Comparison of ENCODE assay signal across 1 cellular context in genomic region chr7:127588019-127588696, GRCh38.
TF ChIP-seq lines count a peak whose summit lies in the region.

ARF5 (plus strand) TSS chr7:127588411; CDS start chr7:127588499, 88 bp downstream.

TF ChIP-seq in HepG2, 621 proteins besides CTCF, POLR2A, EP300 and RAD21 (continued from another document and continues in another):
- no peak for TF ChIP-seq CBFB (CRISPR knock-in tag; IDR thresholded peaks at IDR 0.05)
- no peak for TF ChIP-seq FOXJ3 (CRISPR knock-in tag; IDR thresholded peaks at IDR 0.05; ENCODE audit: borderline replicate concordance)
- no peak for TF ChIP-seq ZNF713 (CRISPR knock-in tag; IDR thresholded peaks at IDR 0.05)
- no peak for TF ChIP-seq KMT2A (CRISPR knock-in tag; IDR thresholded peaks at IDR 0.05)
- TF ChIP-seq RFX5 (IDR thresholded peaks at IDR 0.05; ENCODE audit: low read depth, low read length): no peak
- TF ChIP-seq EHMT2 (IDR thresholded peaks at IDR 0.05; ENCODE audit: borderline replicate concordance, low read depth, low read length): no peak
- TF ChIP-seq PHF20 (CRISPR knock-in tag; IDR thresholded peaks at IDR 0.05): 0 out of 2 replicates have a peak, but pooled peaks have one; percentile 41
- TF ChIP-seq SALL1 (CRISPR knock-in tag; IDR thresholded peaks at IDR 0.05): no peak; the same call in 1 of the 2 replicates
- TF ChIP-seq ZBTB20 (CRISPR knock-in tag; IDR thresholded peaks at IDR 0.05; ENCODE audit: borderline replicate concordance, low read depth): no peak
- TF ChIP-seq ZNF296 (CRISPR knock-in tag; conservative IDR thresholded peaks at IDR 0.05): no peak
- TF ChIP-seq ZFYVE20 (CRISPR knock-in tag; IDR thresholded peaks at IDR 0.05; ENCODE audit: borderline replicate concordance, low read depth): no peak
- peak; percentile 55; the same call in 1 of the 2 replicates for TF ChIP-seq REPIN1 (CRISPR knock-in tag; IDR thresholded peaks at IDR 0.05; ENCODE audit: borderline replicate concordance, low read depth)
- 0 out of 2 replicates have a peak, but pooled peaks have one; percentile 33 for TF ChIP-seq CAMTA2 (CRISPR knock-in tag; IDR thresholded peaks at IDR 0.05; ENCODE audit: borderline replicate concordance)
- TF ChIP-seq THYN1 (CRISPR knock-in tag; IDR thresholded peaks at IDR 0.05; ENCODE audit: borderline replicate concordance, low read depth): no peak
- peak; percentile 43 for TF ChIP-seq SP5 (CRISPR knock-in tag; IDR thresholded peaks at IDR 0.05; ENCODE audit: borderline replicate concordance, low read depth)
- TF ChIP-seq, protein P1, sequence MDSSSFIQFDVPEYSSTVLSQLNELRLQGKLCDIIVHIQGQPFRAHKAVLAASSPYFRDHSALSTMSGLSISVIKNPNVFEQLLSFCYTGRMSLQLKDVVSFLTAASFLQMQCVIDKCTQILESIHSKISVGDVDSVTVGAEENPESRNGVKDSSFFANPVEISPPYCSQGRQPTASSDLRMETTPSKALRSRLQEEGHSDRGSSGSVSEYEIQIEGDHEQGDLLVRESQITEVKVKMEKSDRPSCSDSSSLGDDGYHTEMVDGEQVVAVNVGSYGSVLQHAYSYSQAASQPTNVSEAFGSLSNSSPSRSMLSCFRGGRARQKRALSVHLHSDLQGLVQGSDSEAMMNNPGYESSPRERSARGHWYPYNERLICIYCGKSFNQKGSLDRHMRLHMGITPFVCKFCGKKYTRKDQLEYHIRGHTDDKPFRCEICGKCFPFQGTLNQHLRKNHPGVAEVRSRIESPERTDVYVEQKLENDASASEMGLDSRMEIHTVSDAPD (CRISPR knock-in tag; IDR thresholded peaks at IDR 0.05): no peak
- TF ChIP-seq SMAD1 (CRISPR knock-in tag; IDR thresholded peaks at IDR 0.05; ENCODE audit: borderline replicate concordance, low read depth): peak; percentile 73; the same call in 1 of the 2 replicates
- TF ChIP-seq ZNF574 (CRISPR knock-in tag; IDR thresholded peaks at IDR 0.05): peak; percentile 20
- no peak for TF ChIP-seq SRF (IDR thresholded peaks at IDR 0.05; ENCODE audit: low read depth, low read length)
- no peak for TF ChIP-seq MLXIP (CRISPR knock-in tag; IDR thresholded peaks at IDR 0.05; ENCODE audit: borderline replicate concordance)
- no peak for TF ChIP-seq ZSCAN9 (CRISPR knock-in tag; IDR thresholded peaks at IDR 0.05; ENCODE audit: borderline replicate concordance)
- TF ChIP-seq KAT8 (CRISPR knock-in tag; IDR thresholded peaks at IDR 0.05): peak; percentile 42
- no peak for TF ChIP-seq TAF15 (IDR thresholded peaks at IDR 0.05; ENCODE audit: low read depth, low read length, poor library complexity, severe bottlenecking)
- no peak for TF ChIP-seq YY1 (IDR thresholded peaks at IDR 0.05; ENCODE audit: insufficient read depth, insufficient replicate concordance, low read depth, low read length)
- TF ChIP-seq STAG1 (CRISPR knock-in tag; IDR thresholded peaks at IDR 0.05): no peak
- TF ChIP-seq MTF1 (CRISPR knock-in tag; IDR thresholded peaks at IDR 0.05): no peak
- TF ChIP-seq THRA (CRISPR knock-in tag; IDR thresholded peaks at IDR 0.05; ENCODE audit: borderline replicate concordance): no peak
- no peak for TF ChIP-seq ZNF598 (CRISPR knock-in tag; IDR thresholded peaks at IDR 0.05; ENCODE audit: borderline replicate concordance)
- TF ChIP-seq, protein P2, sequence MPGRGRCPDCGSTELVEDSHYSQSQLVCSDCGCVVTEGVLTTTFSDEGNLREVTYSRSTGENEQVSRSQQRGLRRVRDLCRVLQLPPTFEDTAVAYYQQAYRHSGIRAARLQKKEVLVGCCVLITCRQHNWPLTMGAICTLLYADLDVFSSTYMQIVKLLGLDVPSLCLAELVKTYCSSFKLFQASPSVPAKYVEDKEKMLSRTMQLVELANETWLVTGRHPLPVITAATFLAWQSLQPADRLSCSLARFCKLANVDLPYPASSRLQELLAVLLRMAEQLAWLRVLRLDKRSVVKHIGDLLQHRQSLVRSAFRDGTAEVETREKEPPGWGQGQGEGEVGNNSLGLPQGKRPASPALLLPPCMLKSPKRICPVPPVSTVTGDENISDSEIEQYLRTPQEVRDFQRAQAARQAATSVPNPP (CRISPR knock-in tag; IDR thresholded peaks at IDR 0.05): 0 out of 2 replicates have a peak, but pooled peaks have one; percentile 22
- TF ChIP-seq ZNF33A (CRISPR knock-in tag; IDR thresholded peaks at IDR 0.05; ENCODE audit: borderline replicate concordance): no peak
- peak; percentile 77 for TF ChIP-seq RBFOX2 (IDR thresholded peaks at IDR 0.05; ENCODE audit: low read depth, low read length)
- TF ChIP-seq ZNF180 (CRISPR knock-in tag; IDR thresholded peaks at IDR 0.05; ENCODE audit: borderline replicate concordance, low read depth): no peak
- TF ChIP-seq, protein P3, sequence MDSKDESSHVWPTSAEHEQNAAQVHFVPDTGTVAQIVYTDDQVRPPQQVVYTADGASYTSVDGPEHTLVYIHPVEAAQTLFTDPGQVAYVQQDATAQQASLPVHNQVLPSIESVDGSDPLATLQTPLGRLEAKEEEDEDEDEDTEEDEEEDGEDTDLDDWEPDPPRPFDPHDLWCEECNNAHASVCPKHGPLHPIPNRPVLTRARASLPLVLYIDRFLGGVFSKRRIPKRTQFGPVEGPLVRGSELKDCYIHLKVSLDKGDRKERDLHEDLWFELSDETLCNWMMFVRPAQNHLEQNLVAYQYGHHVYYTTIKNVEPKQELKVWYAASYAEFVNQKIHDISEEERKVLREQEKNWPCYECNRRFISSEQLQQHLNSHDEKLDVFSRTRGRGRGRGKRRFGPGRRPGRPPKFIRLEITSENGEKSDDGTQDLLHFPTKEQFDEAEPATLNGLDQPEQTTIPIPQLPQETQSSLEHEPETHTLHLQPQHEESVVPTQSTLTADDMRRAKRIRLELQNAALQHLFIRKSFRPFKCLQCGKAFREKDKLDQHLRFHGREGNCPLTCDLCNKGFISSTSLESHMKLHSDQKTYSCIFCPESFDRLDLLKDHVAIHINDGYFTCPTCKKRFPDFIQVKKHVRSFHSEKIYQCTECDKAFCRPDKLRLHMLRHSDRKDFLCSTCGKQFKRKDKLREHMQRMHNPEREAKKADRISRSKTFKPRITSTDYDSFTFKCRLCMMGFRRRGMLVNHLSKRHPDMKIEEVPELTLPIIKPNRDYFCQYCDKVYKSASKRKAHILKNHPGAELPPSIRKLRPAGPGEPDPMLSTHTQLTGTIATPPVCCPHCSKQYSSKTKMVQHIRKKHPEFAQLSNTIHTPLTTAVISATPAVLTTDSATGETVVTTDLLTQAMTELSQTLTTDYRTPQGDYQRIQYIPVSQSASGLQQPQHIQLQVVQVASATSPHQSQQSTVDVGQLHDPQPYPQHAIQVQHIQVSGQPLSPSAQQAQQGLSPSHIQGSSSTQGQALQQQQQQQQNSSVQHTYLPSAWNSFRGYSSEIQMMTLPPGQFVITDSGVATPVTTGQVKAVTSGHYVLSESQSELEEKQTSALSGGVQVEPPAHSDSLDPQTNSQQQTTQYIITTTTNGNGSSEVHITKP (CRISPR knock-in tag; IDR thresholded peaks at IDR 0.05; ENCODE audit: low read depth): no peak
- no peak for TF ChIP-seq SALL2 (CRISPR knock-in tag; IDR thresholded peaks at IDR 0.05)
- TF ChIP-seq MEF2D (CRISPR knock-in tag; IDR thresholded peaks at IDR 0.05): peak; percentile 54; the same call in 1 of the 2 replicates
- TF ChIP-seq ZSCAN30 (CRISPR knock-in tag; IDR thresholded peaks at IDR 0.05): no peak
- TF ChIP-seq NFE2L1 (CRISPR knock-in tag; IDR thresholded peaks at IDR 0.05; ENCODE audit: borderline replicate concordance): no peak
- TF ChIP-seq IRX3 (CRISPR knock-in tag; IDR thresholded peaks at IDR 0.05; ENCODE audit: borderline replicate concordance, low read depth): no peak
- no peak for TF ChIP-seq SNAI1 (CRISPR knock-in tag; IDR thresholded peaks at IDR 0.05; ENCODE audit: borderline replicate concordance)
- TF ChIP-seq, protein P4, sequence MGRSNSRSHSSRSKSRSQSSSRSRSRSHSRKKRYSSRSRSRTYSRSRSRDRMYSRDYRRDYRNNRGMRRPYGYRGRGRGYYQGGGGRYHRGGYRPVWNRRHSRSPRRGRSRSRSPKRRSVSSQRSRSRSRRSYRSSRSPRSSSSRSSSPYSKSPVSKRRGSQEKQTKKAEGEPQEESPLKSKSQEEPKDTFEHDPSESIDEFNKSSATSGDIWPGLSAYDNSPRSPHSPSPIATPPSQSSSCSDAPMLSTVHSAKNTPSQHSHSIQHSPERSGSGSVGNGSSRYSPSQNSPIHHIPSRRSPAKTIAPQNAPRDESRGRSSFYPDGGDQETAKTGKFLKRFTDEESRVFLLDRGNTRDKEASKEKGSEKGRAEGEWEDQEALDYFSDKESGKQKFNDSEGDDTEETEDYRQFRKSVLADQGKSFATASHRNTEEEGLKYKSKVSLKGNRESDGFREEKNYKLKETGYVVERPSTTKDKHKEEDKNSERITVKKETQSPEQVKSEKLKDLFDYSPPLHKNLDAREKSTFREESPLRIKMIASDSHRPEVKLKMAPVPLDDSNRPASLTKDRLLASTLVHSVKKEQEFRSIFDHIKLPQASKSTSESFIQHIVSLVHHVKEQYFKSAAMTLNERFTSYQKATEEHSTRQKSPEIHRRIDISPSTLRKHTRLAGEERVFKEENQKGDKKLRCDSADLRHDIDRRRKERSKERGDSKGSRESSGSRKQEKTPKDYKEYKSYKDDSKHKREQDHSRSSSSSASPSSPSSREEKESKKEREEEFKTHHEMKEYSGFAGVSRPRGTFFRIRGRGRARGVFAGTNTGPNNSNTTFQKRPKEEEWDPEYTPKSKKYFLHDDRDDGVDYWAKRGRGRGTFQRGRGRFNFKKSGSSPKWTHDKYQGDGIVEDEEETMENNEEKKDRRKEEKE (IDR thresholded peaks at IDR 0.05): no peak
- TF ChIP-seq CERS6 (CRISPR knock-in tag; IDR thresholded peaks at IDR 0.05): no peak
- no peak for TF ChIP-seq CENPX (CRISPR knock-in tag; IDR thresholded peaks at IDR 0.05)
- no peak for TF ChIP-seq ATM (IDR thresholded peaks at IDR 0.05; ENCODE audit: borderline replicate concordance)
- TF ChIP-seq PRMT3 (CRISPR knock-in tag; IDR thresholded peaks at IDR 0.05; ENCODE audit: borderline replicate concordance, low read depth): no peak
- peak; percentile 9; the same call in 1 of the 2 replicates for TF ChIP-seq BCL6 (CRISPR knock-in tag; IDR thresholded peaks at IDR 0.05)
